ENCODE assay signal across 1 cellular context in the genomic region with DNA sequence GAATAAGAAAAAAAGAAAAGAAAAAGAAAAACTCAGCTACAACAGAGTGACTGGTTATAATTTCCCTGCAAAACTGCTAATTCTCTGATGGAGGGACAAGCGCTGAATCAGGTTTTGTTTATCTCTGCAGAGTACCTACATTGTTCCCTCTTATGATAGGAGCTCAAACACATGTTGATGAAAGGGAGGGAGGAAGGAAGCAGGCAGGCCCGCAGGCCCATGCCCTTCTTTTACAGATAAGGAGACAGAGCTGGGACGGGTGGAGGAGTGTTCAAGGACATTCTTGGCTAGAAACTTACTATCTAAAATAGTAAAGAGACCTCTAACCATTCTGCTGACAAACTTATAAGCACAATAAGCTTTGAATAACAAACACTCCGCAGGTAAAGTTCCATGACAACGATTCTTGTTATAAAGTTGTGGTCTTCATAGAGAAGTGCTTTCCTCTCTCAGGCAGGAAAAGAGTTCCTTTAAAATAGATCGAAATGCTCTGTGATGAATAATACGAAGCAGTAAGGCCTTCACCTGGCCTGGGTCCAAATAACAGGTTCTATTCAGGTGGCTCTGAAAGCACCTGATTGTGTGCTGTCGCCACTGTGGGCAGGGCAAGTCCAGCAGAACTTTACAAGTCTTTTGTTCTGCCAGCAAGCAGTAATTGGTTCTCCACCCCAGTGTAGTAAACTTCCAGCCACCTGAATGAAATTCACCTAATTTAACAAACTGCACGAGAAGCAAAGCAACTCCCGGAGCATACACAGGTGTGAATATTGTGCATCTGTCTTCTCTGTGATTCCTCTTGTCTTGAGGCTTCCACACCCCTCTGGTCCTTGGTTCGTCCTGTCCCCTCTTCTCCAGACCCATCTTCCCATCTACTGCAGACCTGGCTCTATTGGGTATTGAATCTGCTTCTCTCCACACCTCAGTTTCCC.
TF ChIP-seq lines count a peak whose summit lies in the region.

No MANE protein-coding gene starts in this region.

TF ChIP-seq in K562, 482 proteins besides CTCF, POLR2A, EP300 and RAD21 (continued from another document and continues in another):
- TF ChIP-seq, protein P1, sequence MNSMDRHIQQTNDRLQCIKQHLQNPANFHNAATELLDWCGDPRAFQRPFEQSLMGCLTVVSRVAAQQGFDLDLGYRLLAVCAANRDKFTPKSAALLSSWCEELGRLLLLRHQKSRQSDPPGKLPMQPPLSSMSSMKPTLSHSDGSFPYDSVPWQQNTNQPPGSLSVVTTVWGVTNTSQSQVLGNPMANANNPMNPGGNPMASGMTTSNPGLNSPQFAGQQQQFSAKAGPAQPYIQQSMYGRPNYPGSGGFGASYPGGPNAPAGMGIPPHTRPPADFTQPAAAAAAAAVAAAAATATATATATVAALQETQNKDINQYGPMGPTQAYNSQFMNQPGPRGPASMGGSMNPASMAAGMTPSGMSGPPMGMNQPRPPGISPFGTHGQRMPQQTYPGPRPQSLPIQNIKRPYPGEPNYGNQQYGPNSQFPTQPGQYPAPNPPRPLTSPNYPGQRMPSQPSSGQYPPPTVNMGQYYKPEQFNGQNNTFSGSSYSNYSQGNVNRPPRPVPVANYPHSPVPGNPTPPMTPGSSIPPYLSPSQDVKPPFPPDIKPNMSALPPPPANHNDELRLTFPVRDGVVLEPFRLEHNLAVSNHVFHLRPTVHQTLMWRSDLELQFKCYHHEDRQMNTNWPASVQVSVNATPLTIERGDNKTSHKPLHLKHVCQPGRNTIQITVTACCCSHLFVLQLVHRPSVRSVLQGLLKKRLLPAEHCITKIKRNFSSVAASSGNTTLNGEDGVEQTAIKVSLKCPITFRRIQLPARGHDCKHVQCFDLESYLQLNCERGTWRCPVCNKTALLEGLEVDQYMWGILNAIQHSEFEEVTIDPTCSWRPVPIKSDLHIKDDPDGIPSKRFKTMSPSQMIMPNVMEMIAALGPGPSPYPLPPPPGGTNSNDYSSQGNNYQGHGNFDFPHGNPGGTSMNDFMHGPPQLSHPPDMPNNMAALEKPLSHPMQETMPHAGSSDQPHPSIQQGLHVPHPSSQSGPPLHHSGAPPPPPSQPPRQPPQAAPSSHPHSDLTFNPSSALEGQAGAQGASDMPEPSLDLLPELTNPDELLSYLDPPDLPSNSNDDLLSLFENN (IDR thresholded peaks at IDR 0.05; ENCODE audit: low read depth in 2 of 2, low read length in 2 of 2) = no peak
- TF ChIP-seq, protein P2, sequence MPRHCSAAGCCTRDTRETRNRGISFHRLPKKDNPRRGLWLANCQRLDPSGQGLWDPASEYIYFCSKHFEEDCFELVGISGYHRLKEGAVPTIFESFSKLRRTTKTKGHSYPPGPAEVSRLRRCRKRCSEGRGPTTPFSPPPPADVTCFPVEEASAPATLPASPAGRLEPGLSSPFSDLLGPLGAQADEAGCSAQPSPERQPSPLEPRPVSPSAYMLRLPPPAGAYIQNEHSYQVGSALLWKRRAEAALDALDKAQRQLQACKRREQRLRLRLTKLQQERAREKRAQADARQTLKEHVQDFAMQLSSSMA (CRISPR knock-in tag; IDR thresholded peaks at IDR 0.05) = no peak
- TF ChIP-seq PYGO2 (tag; IDR thresholded peaks at IDR 0.05) = no peak
- TF ChIP-seq ZNF347 (CRISPR knock-in tag; IDR thresholded peaks at IDR 0.05; ENCODE audit: low read depth) = no peak
- TF ChIP-seq MTA1 (IDR thresholded peaks at IDR 0.05; ENCODE audit: borderline replicate concordance) = no peak
- no peak for TF ChIP-seq SMARCA5 (IDR thresholded peaks at IDR 0.05)
- TF ChIP-seq, protein P3, sequence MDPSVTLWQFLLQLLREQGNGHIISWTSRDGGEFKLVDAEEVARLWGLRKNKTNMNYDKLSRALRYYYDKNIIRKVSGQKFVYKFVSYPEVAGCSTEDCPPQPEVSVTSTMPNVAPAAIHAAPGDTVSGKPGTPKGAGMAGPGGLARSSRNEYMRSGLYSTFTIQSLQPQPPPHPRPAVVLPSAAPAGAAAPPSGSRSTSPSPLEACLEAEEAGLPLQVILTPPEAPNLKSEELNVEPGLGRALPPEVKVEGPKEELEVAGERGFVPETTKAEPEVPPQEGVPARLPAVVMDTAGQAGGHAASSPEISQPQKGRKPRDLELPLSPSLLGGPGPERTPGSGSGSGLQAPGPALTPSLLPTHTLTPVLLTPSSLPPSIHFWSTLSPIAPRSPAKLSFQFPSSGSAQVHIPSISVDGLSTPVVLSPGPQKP (CRISPR knock-in tag; IDR thresholded peaks at IDR 0.05) = no peak
- TF ChIP-seq KDM1A (IDR thresholded peaks at IDR 0.05) = peak; percentile 68 to 69; a peak in 3 of 4 replicates
- TF ChIP-seq, protein P4, sequence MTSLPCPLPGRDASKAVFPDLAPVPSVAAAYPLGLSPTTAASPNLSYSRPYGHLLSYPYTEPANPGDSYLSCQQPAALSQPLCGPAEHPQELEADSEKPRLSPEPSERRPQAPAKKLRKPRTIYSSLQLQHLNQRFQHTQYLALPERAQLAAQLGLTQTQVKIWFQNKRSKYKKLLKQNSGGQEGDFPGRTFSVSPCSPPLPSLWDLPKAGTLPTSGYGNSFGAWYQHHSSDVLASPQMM (CRISPR knock-in tag; IDR thresholded peaks at IDR 0.05) = no peak
- TF ChIP-seq KHSRP (IDR thresholded peaks at IDR 0.05) = no peak
- no peak for TF ChIP-seq CEBPG (CRISPR knock-in tag; IDR thresholded peaks at IDR 0.05)
- TF ChIP-seq CEBPG (tag; conservative IDR thresholded peaks at IDR 0.05 in 1 of 2, IDR thresholded peaks at IDR 0.05 in 1 of 2) = no peak
- 0 out of 2 replicates have a peak, but pooled peaks have one; percentile 28 for TF ChIP-seq SP1 (CRISPR knock-in tag; IDR thresholded peaks at IDR 0.05)
- no peak for TF ChIP-seq CC2D1A (IDR thresholded peaks at IDR 0.05)
- TF ChIP-seq BRD4 (IDR thresholded peaks at IDR 0.05) = no peak
- TF ChIP-seq ZEB2 (IDR thresholded peaks at IDR 0.05) = peak; percentile 83
- peak; percentile 73 for TF ChIP-seq L3MBTL2 (IDR thresholded peaks at IDR 0.05)
- no peak for TF ChIP-seq ZFP30 (CRISPR knock-in tag; IDR thresholded peaks at IDR 0.05; ENCODE audit: borderline replicate concordance)
- TF ChIP-seq RBM15 (IDR thresholded peaks at IDR 0.05; ENCODE audit: insufficient read depth, low read length) = no peak
- TF ChIP-seq SP2 (IDR thresholded peaks at IDR 0.05; ENCODE audit: extremely low read depth, low read depth, low read length, poor library complexity, severe bottlenecking) = no peak
- no peak for TF ChIP-seq ZNF253 (CRISPR knock-in tag; conservative IDR thresholded peaks at IDR 0.05)
- TF ChIP-seq POLR3G (IDR thresholded peaks at IDR 0.05; ENCODE audit: extremely low read depth, insufficient read length, insufficient replicate concordance) = no peak
- TF ChIP-seq TCF7L2 (IDR thresholded peaks at IDR 0.05; ENCODE audit: low read depth, low read length) = no peak
- TF ChIP-seq ZNF232 (CRISPR knock-in tag; IDR thresholded peaks at IDR 0.05) = no peak
- TF ChIP-seq, protein P5, sequence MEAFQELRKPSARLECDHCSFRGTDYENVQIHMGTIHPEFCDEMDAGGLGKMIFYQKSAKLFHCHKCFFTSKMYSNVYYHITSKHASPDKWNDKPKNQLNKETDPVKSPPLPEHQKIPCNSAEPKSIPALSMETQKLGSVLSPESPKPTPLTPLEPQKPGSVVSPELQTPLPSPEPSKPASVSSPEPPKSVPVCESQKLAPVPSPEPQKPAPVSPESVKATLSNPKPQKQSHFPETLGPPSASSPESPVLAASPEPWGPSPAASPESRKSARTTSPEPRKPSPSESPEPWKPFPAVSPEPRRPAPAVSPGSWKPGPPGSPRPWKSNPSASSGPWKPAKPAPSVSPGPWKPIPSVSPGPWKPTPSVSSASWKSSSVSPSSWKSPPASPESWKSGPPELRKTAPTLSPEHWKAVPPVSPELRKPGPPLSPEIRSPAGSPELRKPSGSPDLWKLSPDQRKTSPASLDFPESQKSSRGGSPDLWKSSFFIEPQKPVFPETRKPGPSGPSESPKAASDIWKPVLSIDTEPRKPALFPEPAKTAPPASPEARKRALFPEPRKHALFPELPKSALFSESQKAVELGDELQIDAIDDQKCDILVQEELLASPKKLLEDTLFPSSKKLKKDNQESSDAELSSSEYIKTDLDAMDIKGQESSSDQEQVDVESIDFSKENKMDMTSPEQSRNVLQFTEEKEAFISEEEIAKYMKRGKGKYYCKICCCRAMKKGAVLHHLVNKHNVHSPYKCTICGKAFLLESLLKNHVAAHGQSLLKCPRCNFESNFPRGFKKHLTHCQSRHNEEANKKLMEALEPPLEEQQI (IDR thresholded peaks at IDR 0.05) = no peak
- TF ChIP-seq, protein P6, sequence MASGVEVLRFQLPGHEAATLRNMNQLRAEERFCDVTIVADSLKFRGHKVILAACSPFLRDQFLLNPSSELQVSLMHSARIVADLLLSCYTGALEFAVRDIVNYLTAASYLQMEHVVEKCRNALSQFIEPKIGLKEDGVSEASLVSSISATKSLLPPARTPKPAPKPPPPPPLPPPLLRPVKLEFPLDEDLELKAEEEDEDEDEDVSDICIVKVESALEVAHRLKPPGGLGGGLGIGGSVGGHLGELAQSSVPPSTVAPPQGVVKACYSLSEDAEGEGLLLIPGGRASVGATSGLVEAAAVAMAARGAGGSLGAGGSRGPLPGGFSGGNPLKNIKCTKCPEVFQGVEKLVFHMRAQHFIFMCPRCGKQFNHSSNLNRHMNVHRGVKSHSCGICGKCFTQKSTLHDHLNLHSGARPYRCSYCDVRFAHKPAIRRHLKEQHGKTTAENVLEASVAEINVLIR (CRISPR knock-in tag; IDR thresholded peaks at IDR 0.05) = no peak
- no peak for TF ChIP-seq SUPT5H (IDR thresholded peaks at IDR 0.05)
- no peak for TF ChIP-seq ZNF668 (CRISPR knock-in tag; IDR thresholded peaks at IDR 0.05)
- no peak for TF ChIP-seq ZNF277 (CRISPR knock-in tag; IDR thresholded peaks at IDR 0.05; ENCODE audit: borderline replicate concordance)
- 0 out of 2 replicates have a peak, but pooled peaks have one; percentile 21 for TF ChIP-seq CREM (IDR thresholded peaks at IDR 0.05; ENCODE audit: low read depth)
- TF ChIP-seq ZBTB8A (IDR thresholded peaks at IDR 0.05; ENCODE audit: partially characterized antibody) = no peak
- TF ChIP-seq, protein P7, sequence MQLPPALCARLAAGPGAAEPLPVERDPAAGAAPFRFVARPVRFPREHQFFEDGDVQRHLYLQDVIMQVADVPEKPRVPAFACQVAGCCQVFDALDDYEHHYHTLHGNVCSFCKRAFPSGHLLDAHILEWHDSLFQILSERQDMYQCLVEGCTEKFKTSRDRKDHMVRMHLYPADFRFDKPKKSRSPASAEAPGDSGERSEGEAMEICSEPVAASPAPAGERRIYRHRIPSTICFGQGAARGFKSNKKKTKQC (CRISPR knock-in tag; IDR thresholded peaks at IDR 0.05) = no peak
- TF ChIP-seq MAX (CRISPR knock-in tag; IDR thresholded peaks at IDR 0.05) = no peak
- TF ChIP-seq, protein P8, sequence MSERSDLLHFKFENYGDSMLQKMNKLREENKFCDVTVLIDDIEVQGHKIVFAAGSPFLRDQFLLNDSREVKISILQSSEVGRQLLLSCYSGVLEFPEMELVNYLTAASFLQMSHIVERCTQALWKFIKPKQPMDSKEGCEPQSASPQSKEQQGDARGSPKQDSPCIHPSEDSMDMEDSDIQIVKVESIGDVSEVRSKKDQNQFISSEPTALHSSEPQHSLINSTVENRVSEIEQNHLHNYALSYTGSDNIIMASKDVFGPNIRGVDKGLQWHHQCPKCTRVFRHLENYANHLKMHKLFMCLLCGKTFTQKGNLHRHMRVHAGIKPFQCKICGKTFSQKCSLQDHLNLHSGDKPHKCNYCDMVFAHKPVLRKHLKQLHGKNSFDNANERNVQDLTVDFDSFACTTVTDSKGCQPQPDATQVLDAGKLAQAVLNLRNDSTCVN (CRISPR knock-in tag; IDR thresholded peaks at IDR 0.05) = no peak
- no peak for TF ChIP-seq NCOA2 (IDR thresholded peaks at IDR 0.05; ENCODE audit: partially characterized antibody in 2 of 2)
- TF ChIP-seq NFIC (IDR thresholded peaks at IDR 0.05) = peak; percentile 52
- TF ChIP-seq ZFPM2 (CRISPR knock-in tag; IDR thresholded peaks at IDR 0.05) = no peak
- TF ChIP-seq CXXC5 (CRISPR knock-in tag; IDR thresholded peaks at IDR 0.05) = peak; percentile 45
- TF ChIP-seq POLR2AphosphoS5 (IDR thresholded peaks at IDR 0.05; ENCODE audit: control insufficient read depth, insufficient read depth, low read depth, low read length) = peak; percentile 65
- no peak for TF ChIP-seq ZNF354B (CRISPR knock-in tag; IDR thresholded peaks at IDR 0.05)
- TF ChIP-seq ATF2 (CRISPR knock-in tag; IDR thresholded peaks at IDR 0.05) = no peak
- no peak for TF ChIP-seq ZNF263 (CRISPR knock-in tag; IDR thresholded peaks at IDR 0.05; ENCODE audit: borderline replicate concordance)
- no peak for TF ChIP-seq KDM2B (CRISPR knock-in tag; IDR thresholded peaks at IDR 0.05)
- no peak for TF ChIP-seq TFAM (CRISPR knock-in tag; conservative IDR thresholded peaks at IDR 0.05)
- TF ChIP-seq FOXJ3 (CRISPR knock-in tag; IDR thresholded peaks at IDR 0.05) = no peak
- no peak for TF ChIP-seq TOE1 (IDR thresholded peaks at IDR 0.05; ENCODE audit: borderline replicate concordance)
- TF ChIP-seq TOE1 (CRISPR knock-in tag; IDR thresholded peaks at IDR 0.05; ENCODE audit: borderline replicate concordance, low read depth) = no peak
- TF ChIP-seq SIN3B (IDR thresholded peaks at IDR 0.05; ENCODE audit: low read depth) = no peak
